Comparison of ENCODE assay signal across 17 cellular contexts in genomic region chr13:24626449-24626848, GRCh38. TPM values are rescaled to one million over a fixed set of nuclear protein-coding genes. Genes with fewer than 3 reads are reported as not detected.
DNase-seq lines count a peak whose midpoint lies in the region; ATAC-seq and TF ChIP-seq lines count a peak whose summit lies in the region.
"Had no signal": no experiment of that assay in that cellular context is flagged by ENCODE, and none has a peak within 500 bp of the region (broad histone marks: within the 10 kb centered on the region; RNA-seq: fewer than 3 reads in every experiment).

No MANE protein-coding gene starts in this region.

- no peak overlapping the region for H3K4me3 ChIP-seq in upper lobe of right lung
- H3K4me3 ChIP-seq in breast epithelium, result no peak overlapping the region
- H3K4me3 ChIP-seq: GM23248, skin epidermis had no signal

- POLR2A ChIA-PET in activated CD8-positive, alpha-beta T cell treated with anti-CD3 and anti-CD28 coated beads for 36 hours (lab: Charles Lee), result interaction anchor here (1.1 to 1.3 kb wide), 3 partner anchors 16 to 27 kb away, joined by 3 to 4 read pairs (median 3); no protein-coding TSS in a partner anchor

- H3K27me3 Mint-ChIP-seq in activated CD8-positive, alpha-beta T cell treated with anti-CD3 and anti-CD28 coated beads for 36 hours, result no peaks in the 10 kb centered on the region

- no peaks in the 10 kb centered on the region for H3K36me3 Mint-ChIP-seq in activated CD8-positive, alpha-beta T cell treated with anti-CD3 and anti-CD28 coated beads for 36 hours (ENCODE audit: low read depth)

- H3K27me3 ChIP-seq in upper lobe of right lung, result no peaks in the 10 kb centered on the region
- H3K27me3 ChIP-seq in breast epithelium, result no peaks in the 10 kb centered on the region

- H3K9me3 Mint-ChIP-seq in activated CD8-positive, alpha-beta T cell treated with anti-CD3 and anti-CD28 coated beads for 36 hours, result no peaks in the 10 kb centered on the region

- H3K4me3 Mint-ChIP-seq in activated CD8-positive, alpha-beta T cell treated with anti-CD3 and anti-CD28 coated beads for 36 hours, result no peak overlapping the region

- TF ChIP-seq CTCF in activated CD8-positive, alpha-beta T cell treated with anti-CD3 and anti-CD28 coated beads for 36 hours (IDR thresholded peaks at IDR 0.05), result no peak
- no peak for TF ChIP-seq CTCF in upper lobe of right lung (IDR thresholded peaks at IDR 0.05)
- no peak for TF ChIP-seq CTCF in breast epithelium (IDR thresholded peaks at IDR 0.05)

- H3K27ac Mint-ChIP-seq in activated CD8-positive, alpha-beta T cell treated with anti-CD3 and anti-CD28 coated beads for 36 hours, result peak overlapping the region; percentile 95

- H3K36me3 ChIP-seq in upper lobe of right lung (no peaks in the 10 kb centered on the region), breast epithelium (no peaks in the 10 kb centered on the region)

- H3K9me3 ChIP-seq in upper lobe of right lung (no peaks in the 10 kb centered on the region), breast epithelium (no peaks in the 10 kb centered on the region)
- H3K9me3 ChIP-seq: Caco-2 had no signal

- H3K4me1 ChIP-seq in upper lobe of right lung (peaks cover 7% of the 10 kb centered on the region), breast epithelium (no peaks in the 10 kb centered on the region)
- H3K4me1 ChIP-seq: Caco-2 had no signal

- CTCF ChIA-PET in activated CD8-positive, alpha-beta T cell treated with anti-CD3 and anti-CD28 coated beads for 36 hours (lab: Charles Lee), result interaction anchor here (1.1 to 4.4 kb wide), 5 partner anchors 20 to 68 kb away, joined by 3 to 25 read pairs (median 3); no protein-coding TSS in a partner anchor

- TF ChIP-seq POLR2A in breast epithelium (IDR thresholded peaks at IDR 0.05), result no peak

- H3K27ac ChIP-seq in upper lobe of right lung (peak overlapping the region; percentile 37), breast epithelium (no peak overlapping the region)
- H3K27ac ChIP-seq: GM23248 had no signal

- intact Hi-C loops in activated CD8-positive, alpha-beta T cell treated with anti-CD3 and anti-CD28 coated beads for 36 hours (cut with micrococcal nuclease), result no loop called here
- intact Hi-C loops in left colon (cut with DNase I, micrococcal nuclease), result no loop called here
- intact Hi-C loops in upper lobe of right lung (cut with DNase I), result no loop called here
- intact Hi-C loops in breast epithelium (cut with DNase I; ENCODE audit: low total_unique reads), result no loop called here

- H3K4me1 Mint-ChIP-seq in activated CD8-positive, alpha-beta T cell treated with anti-CD3 and anti-CD28 coated beads for 36 hours (ENCODE audit: low read depth), result peaks cover 38% of the 10 kb centered on the region

- DNase-seq in activated naive CD4-positive, alpha-beta T cell treated with Interleukin-2 at 50 U/mL for 16 hours, result peak; percentile 22
- DNase-seq in activated naive CD4-positive, alpha-beta T cell treated with anti-CD3 and anti-CD28 coated beads, Interleukin-2, amount 50 U/mL, for 16 hours, result no peak
- DNase-seq in activated CD8-positive, alpha-beta T cell treated with anti-CD3 and anti-CD28 coated beads for 36 hours, result peak; percentile 51
- DNase-seq in left colon (no peak), upper lobe of right lung (no peak), breast epithelium (ENCODE audit: low spot score in 2 of 2) (no peak)
- no peak for DNase-seq in stimulated activated CD4-positive, alpha-beta T cell treated with anti-CD3 and anti-CD28 coated beads, Interleukin-4, amount 100 ng/mL, for 24 hours
- DNase-seq: foreskin melanocyte, KBM-7, left ventricle myocardium superior, NCI-H1048, NCI-H748 treated with DMSO at 0.1 percent for 48 hours had no signal

- ATAC-seq in activated CD8-positive, alpha-beta T cell treated with anti-CD3 and anti-CD28 coated beads for 36 hours, result peak; percentile 58
- ATAC-seq in left colon (peak; percentile 40), upper lobe of right lung (no peak), GM18909 (IDR thresholded peaks at IDR 0.05; ENCODE audit: poor library complexity, unreplicated experiment) (no peak)

RNA-seq across cellular contexts. Expression of gene ATP12A, which starts 53.8 kb away (rescaled TPM):
- 1 to 10 TPM; 4.4 TPM for total RNA-seq in activated CD8-positive, alpha-beta T cell treated with anti-CD3 and anti-CD28 coated beads for 36 hours
- under 1 TPM in 1 of 2 donors, not detected in 1; 0.64 TPM for total RNA-seq in left colon
- total RNA-seq in upper lobe of right lung, result not detected
- not detected for total RNA-seq in breast epithelium
- total RNA-seq: Caco-2, GM23248, left ventricle myocardium superior, RPMI7951 had no signal

Comparison
In these comparisons a context has a peak if more than half of its experiments do, and no peak if none do; other contexts are left out.
1. DNase-seq: peak in activated naive CD4-positive, alpha-beta T cell treated with Interleukin-2 at 50 U/mL for 16 hours (single experiment) and activated CD8-positive, alpha-beta T cell treated with anti-CD3 and anti-CD28 coated beads for 36 hours (single experiment); none in activated naive CD4-positive, alpha-beta T cell treated with anti-CD3 and anti-CD28 coated beads, Interleukin-2, amount 50 U/mL, for 16 hours (single experiment), left colon (0 of 2), upper lobe of right lung (single experiment), breast epithelium (0 of 2) and stimulated activated CD4-positive, alpha-beta T cell treated with anti-CD3 and anti-CD28 coated beads, Interleukin-4, amount 100 ng/mL, for 24 hours (single experiment).
2. ATAC-seq: peak in activated CD8-positive, alpha-beta T cell treated with anti-CD3 and anti-CD28 coated beads for 36 hours (single experiment) and left colon (single experiment); none in upper lobe of right lung (single experiment) and GM18909 (single experiment).